Comparison of ENCODE assay signal across 11 cellular contexts in the genomic region with DNA sequence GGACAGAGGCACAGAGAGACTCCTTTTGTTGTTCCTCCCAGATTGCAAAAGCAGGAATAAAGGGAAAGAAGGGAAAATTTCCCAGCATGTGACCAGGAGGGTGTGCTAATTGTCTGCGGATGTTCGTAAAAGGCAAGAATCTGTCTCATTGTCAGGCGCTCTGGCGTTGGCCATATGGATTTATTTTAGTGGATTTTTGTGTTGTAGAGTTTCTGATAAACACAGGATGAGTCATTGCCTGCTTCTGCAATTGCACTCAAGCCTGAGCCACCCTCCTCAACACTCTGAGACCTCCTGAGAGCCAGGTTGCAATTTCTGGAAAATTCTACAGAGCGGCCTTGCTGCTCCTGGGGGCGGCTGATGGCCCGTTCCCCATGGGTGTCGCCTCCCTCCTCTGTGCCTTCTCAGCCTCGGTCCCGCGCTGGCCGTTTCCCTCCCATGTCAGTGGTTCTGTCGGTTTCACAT.
DNase-seq lines count a peak whose midpoint lies in the region; ATAC-seq and TF ChIP-seq lines count a peak whose summit lies in the region.
"Had no signal": no experiment of that assay in that cellular context is flagged by ENCODE, and none has a peak within 500 bp of the region (broad histone marks: within the 10 kb centered on the region; RNA-seq: fewer than 3 reads in every experiment).

No MANE protein-coding gene starts in this region.

- TF ChIP-seq CTCF in AG09309 (IDR thresholded peaks at IDR 0.05; ENCODE audit: control insufficient read depth, insufficient read depth, low read depth, low read length, missing control alignments) (peak; percentile 31), chondrocyte (IDR thresholded peaks at IDR 0.05) (peak; percentile 52), mesothelial cell of epicardium (IDR thresholded peaks at IDR 0.05; ENCODE audit: unreplicated experiment) (no peak)

- no peak overlapping the region for H3K27ac Mint-ChIP-seq in chondrocyte (ENCODE audit: unreplicated experiment)
- peak overlapping the region; percentile 43 for H3K27ac Mint-ChIP-seq in mesothelial cell of epicardium
- H3K27ac Mint-ChIP-seq: type B pancreatic cell had no signal

- H3K4me3 Mint-ChIP-seq in chondrocyte (ENCODE audit: unreplicated experiment) (no peak overlapping the region), mesothelial cell of epicardium (no peak overlapping the region)
- H3K4me3 Mint-ChIP-seq: type B pancreatic cell had no signal

- DNase-seq in AG09309 (ENCODE audit: low read depth) = peak; percentile 91
- DNase-seq in HS-5 (ENCODE audit: low read depth) = peak; percentile 79
- DNase-seq in chondrocyte (ENCODE audit: low spot score) = no peak
- no peak for DNase-seq in mesothelial cell of epicardium (ENCODE audit: low spot score in 2 of 2, unreplicated experiment in 2 of 2)
- DNase-seq in caudate nucleus (lab: John Stamatoyannopoulos, UW) = no peak
- DNase-seq in NCI-H1417 (lab: John Stamatoyannopoulos, UW) = no peak
- DNase-seq in UCSD-AML1 (lab: John Stamatoyannopoulos, UW; ENCODE audit: unreplicated experiment) = no peak
- DNase-seq: left cardiac atrium, NCI-H510A had no signal

- no peak overlapping the region for H3K27ac ChIP-seq in caudate nucleus (ENCODE audit: low read depth, low read length)

- H3K27me3 Mint-ChIP-seq in chondrocyte (ENCODE audit: low read depth) = peaks cover 2% of the 10 kb centered on the region
- H3K27me3 Mint-ChIP-seq in mesothelial cell of epicardium (ENCODE audit: low read depth) = no peaks in the 10 kb centered on the region
- H3K27me3 Mint-ChIP-seq: type B pancreatic cell had no signal

- no peak overlapping the region for H3K4me3 ChIP-seq in AG09309 (ENCODE audit: control insufficient read depth, low read depth, low read length)

- H3K36me3 Mint-ChIP-seq in chondrocyte (ENCODE audit: low read depth) (no peaks in the 10 kb centered on the region), mesothelial cell of epicardium (no peaks in the 10 kb centered on the region)

- no peak for ATAC-seq in HG02870 (IDR thresholded peaks at IDR 0.05; ENCODE audit: unreplicated experiment)

- H3K9me3 Mint-ChIP-seq in chondrocyte (ENCODE audit: low read depth) (peaks cover 3% of the 10 kb centered on the region), mesothelial cell of epicardium (peaks cover 6% of the 10 kb centered on the region)
- H3K9me3 Mint-ChIP-seq: type B pancreatic cell had no signal

- H3K4me1 Mint-ChIP-seq in chondrocyte (ENCODE audit: low read depth) (no peaks in the 10 kb centered on the region), mesothelial cell of epicardium (peaks cover 7% of the 10 kb centered on the region)

Comparison
In these comparisons a context has a peak if more than half of its experiments do, and no peak if none do; other contexts are left out.
1. DNase-seq: peak in AG09309 (single experiment) and HS-5 (single experiment); none in chondrocyte (single experiment), mesothelial cell of epicardium (0 of 2), caudate nucleus (0 of 61), NCI-H1417 (0 of 3) and UCSD-AML1 (single experiment).